11 cellular contexts compared by ENCODE assay signal in the genomic region with DNA sequence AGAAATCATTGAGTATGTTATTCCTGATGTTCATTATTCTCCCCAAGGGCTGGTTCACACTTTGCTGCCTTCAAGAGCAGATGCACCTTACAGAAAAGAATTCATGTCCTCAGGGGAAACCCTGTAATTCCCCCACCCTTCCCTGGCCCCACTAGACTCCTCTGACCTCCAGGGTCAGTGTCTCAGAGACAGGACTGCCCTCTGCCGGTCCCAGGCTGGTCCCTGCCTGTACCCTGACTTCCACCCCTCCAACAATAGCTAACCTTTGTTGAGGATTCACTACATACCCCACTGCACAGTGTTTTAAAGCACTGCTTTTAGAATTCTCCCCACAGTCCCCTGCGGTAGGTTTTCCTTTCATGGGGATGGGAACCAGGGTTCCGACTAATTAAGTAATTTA. TPM values are rescaled to one million over a fixed set of nuclear protein-coding genes. Genes with fewer than 3 reads are reported as not detected.
DNase-seq lines count a peak whose midpoint lies in the region; ATAC-seq and TF ChIP-seq lines count a peak whose summit lies in the region.
"Had no signal": no experiment of that assay in that cellular context is flagged by ENCODE, and none has a peak within 500 bp of the region (broad histone marks: within the 10 kb centered on the region; RNA-seq: fewer than 3 reads in every experiment).

No MANE protein-coding gene starts in this region.

- peaks cover 10 to 20% (median 16%) of the 10 kb centered on the region in 4 donors for H3K4me1 ChIP-seq in upper lobe of left lung

- H3K9me3 Mint-ChIP-seq in activated CD4-positive, alpha-beta T cell treated with anti-CD3 and anti-CD28 coated beads for 36 hours (ENCODE audit: low read depth) = no peaks in the 10 kb centered on the region
- no peaks in the 10 kb centered on the region for H3K9me3 Mint-ChIP-seq in activated B cell treated with CpG ODN at 0.5 μM for 24 hours
- H3K9me3 Mint-ChIP-seq in naive thymus-derived CD8-positive, alpha-beta T cell = no peaks in the 10 kb centered on the region
- H3K9me3 Mint-ChIP-seq: memory B cell had no signal

- ATAC-seq in activated CD4-positive, alpha-beta T cell treated with anti-CD3 and anti-CD28 coated beads for 36 hours = no peak
- ATAC-seq in activated B cell treated with CpG ODN at 0.5 μM for 24 hours (ENCODE audit: low read depth) (peak; percentile 69), upper lobe of left lung (ENCODE audit: low FRiP score in 2 of 2) (no peak), GM18511 (IDR thresholded peaks at IDR 0.05; ENCODE audit: unreplicated experiment) (no peak)
- ATAC-seq in naive thymus-derived CD8-positive, alpha-beta T cell = no peak

- peaks cover 4% of the 10 kb centered on the region for H3K27me3 Mint-ChIP-seq in activated CD4-positive, alpha-beta T cell treated with anti-CD3 and anti-CD28 coated beads for 36 hours
- peaks cover 12% of the 10 kb centered on the region for H3K27me3 Mint-ChIP-seq in activated B cell treated with CpG ODN at 0.5 μM for 24 hours
- H3K27me3 Mint-ChIP-seq in naive thymus-derived CD8-positive, alpha-beta T cell = peaks cover 0 to 3% (median 0%) of the 10 kb centered on the region in 5 donors

- intact Hi-C loops in activated CD4-positive, alpha-beta T cell treated with anti-CD3 and anti-CD28 coated beads for 36 hours (cut with DNase I, micrococcal nuclease) = no loop called here
- intact Hi-C loops in activated B cell treated with CpG ODN at 0.5 μM for 24 hours (cut with micrococcal nuclease) = loop anchor here (1.0 kb wide), 6 partner anchors 50 to 253 kb away; a partner anchor contains a TSS

- H3K27ac ChIP-seq in upper lobe of left lung = no peak overlapping the region

- H3K4me3 ChIP-seq in H7 (ENCODE audit: insufficient read depth, low read depth, low read length) (no peak overlapping the region), upper lobe of left lung (no peak overlapping the region)

- H3K4me1 Mint-ChIP-seq in activated CD4-positive, alpha-beta T cell treated with anti-CD3 and anti-CD28 coated beads for 36 hours = peaks cover 33% of the 10 kb centered on the region
- H3K4me1 Mint-ChIP-seq in activated B cell treated with CpG ODN at 0.5 μM for 24 hours = peaks cover 40% of the 10 kb centered on the region
- H3K4me1 Mint-ChIP-seq in naive thymus-derived CD8-positive, alpha-beta T cell = peaks cover 14 to 39% (median 36%) of the 10 kb centered on the region in 4 donors

- WGBS in upper lobe of left lung, 2 donors = 39 to 60% methylated on average over 3 of the region's 3 CpGs

- H3K36me3 ChIP-seq in H7 (replicated peaks; ENCODE audit: control insufficient read depth, insufficient read depth, low read length) (no peaks in the 10 kb centered on the region), upper lobe of left lung (no peaks in the 10 kb centered on the region)

- DNase-seq in activated CD4-positive, alpha-beta T cell treated with anti-CD3 and anti-CD28 coated beads for 36 hours = peak; percentile 32
- no peak for DNase-seq in activated CD4-positive, alpha-beta T cell treated with anti-CD3 and anti-CD28 coated beads, Interleukin-2, amount 50 U/mL, for 1 hour
- DNase-seq in H7 = peak; percentile 75
- peak; percentile 48 for DNase-seq in activated B cell treated with CpG ODN at 0.5 μM for 24 hours
- no peak for DNase-seq in naive thymus-derived CD8-positive, alpha-beta T cell
- DNase-seq in EL = no peak
- DNase-seq in upper lobe of left lung = no peak
- DNase-seq: activated gamma-delta T cell, NCI-H187 treated with DMSO at 0.1 percent for 48 hours had no signal

- H3K27me3 ChIP-seq in H7 (ENCODE audit: control insufficient read depth, insufficient read depth, low read length) (no peaks in the 10 kb centered on the region), upper lobe of left lung (no peaks in the 10 kb centered on the region)

- no peak for TF ChIP-seq CTCF in activated B cell treated with CpG ODN at 0.5 μM for 24 hours (IDR thresholded peaks at IDR 0.05)
- no peak for TF ChIP-seq CTCF in upper lobe of left lung (IDR thresholded peaks at IDR 0.05)

- TF ChIP-seq POLR2A in upper lobe of left lung (IDR thresholded peaks at IDR 0.05) = no peak

- CTCF ChIA-PET in activated CD4-positive, alpha-beta T cell treated with anti-CD3 and anti-CD28 coated beads for 36 hours (lab: Charles Lee) = interaction anchor here (0.8 to 1.4 kb wide), 5 partner anchors 12 to 50 kb away, joined by 3 to 4 read pairs (median 3); no protein-coding TSS in a partner anchor
- CTCF ChIA-PET in activated B cell treated with CpG ODN at 0.5 μM for 24 hours (lab: Charles Lee) = interaction anchor here (0.6 to 3.6 kb wide), 9 partner anchors 20 to 192 kb away, joined by 3 to 20 read pairs (median 5); a partner anchor contains a TSS

- H3K27ac Mint-ChIP-seq in activated CD4-positive, alpha-beta T cell treated with anti-CD3 and anti-CD28 coated beads for 36 hours = peak overlapping the region; percentile 76
- peak overlapping the region; percentile 56 for H3K27ac Mint-ChIP-seq in activated B cell treated with CpG ODN at 0.5 μM for 24 hours
- H3K27ac Mint-ChIP-seq in naive thymus-derived CD8-positive, alpha-beta T cell = peak overlapping the region; percentile 92 to 98 (median 95)
- H3K27ac Mint-ChIP-seq: memory B cell had no signal

- POLR2A ChIA-PET in activated CD4-positive, alpha-beta T cell treated with anti-CD3 and anti-CD28 coated beads for 36 hours (lab: Charles Lee) = interaction anchor here (0.6 kb wide), 1 partner anchor 25 kb away, joined by 3 read pairs; no protein-coding TSS in a partner anchor
- POLR2A ChIA-PET in activated B cell treated with CpG ODN at 0.5 μM for 24 hours (lab: Charles Lee) = interaction anchor here (0.5 to 6.6 kb wide), 3 partner anchors 43 to 146 kb away, joined by 4 to 68 read pairs (median 7); a partner anchor contains a TSS
- POLR2A ChIA-PET in naive thymus-derived CD8-positive, alpha-beta T cell (lab: Charles Lee) = interaction anchor here (1.3 to 4.6 kb wide), 2 partner anchors 51 to 190 kb away, joined by 4 to 132 read pairs; a partner anchor contains a TSS

- H3K9me3 ChIP-seq in upper lobe of left lung = no peaks in the 10 kb centered on the region

- no peak overlapping the region for H3K4me3 Mint-ChIP-seq in activated CD4-positive, alpha-beta T cell treated with anti-CD3 and anti-CD28 coated beads for 36 hours
- peak overlapping the region; percentile 49 for H3K4me3 Mint-ChIP-seq in activated B cell treated with CpG ODN at 0.5 μM for 24 hours
- peak overlapping the region in 7 of 10 donors; percentile 37 to 95 (median 77) for H3K4me3 Mint-ChIP-seq in naive thymus-derived CD8-positive, alpha-beta T cell
- H3K4me3 Mint-ChIP-seq: memory B cell had no signal

- no peaks in the 10 kb centered on the region for H3K36me3 Mint-ChIP-seq in activated CD4-positive, alpha-beta T cell treated with anti-CD3 and anti-CD28 coated beads for 36 hours (ENCODE audit: low read depth)
- no peaks in the 10 kb centered on the region for H3K36me3 Mint-ChIP-seq in activated B cell treated with CpG ODN at 0.5 μM for 24 hours (ENCODE audit: low read depth)
- H3K36me3 Mint-ChIP-seq in naive thymus-derived CD8-positive, alpha-beta T cell = no peaks in the 10 kb centered on the region
- H3K36me3 Mint-ChIP-seq: memory B cell had no signal

- TF ChIP-seq EP300 in upper lobe of left lung (IDR thresholded peaks at IDR 0.05) = no peak

RNA-seq across cellular contexts. Expression of a gene that starts 4.4 kb away (rescaled TPM):
- 10 to 100 TPM; 74.5 to 74.7 TPM for total RNA-seq in activated CD4-positive, alpha-beta T cell treated with anti-CD3 and anti-CD28 coated beads for 36 hours
- total RNA-seq in H7 (2014; rRNA removed; shearing (Covaris generic)) = 338 and 341 TPM in 2 replicates
- total RNA-seq in activated B cell treated with CpG ODN at 0.5 μM for 24 hours = 36.7 and 38.0 TPM in 2 replicates
- total RNA-seq in naive thymus-derived CD8-positive, alpha-beta T cell = 10 to 100 TPM; 32.7 to 42.7 TPM
- polyA plus RNA-seq in naive thymus-derived CD8-positive, alpha-beta T cell = 10 to 100 TPM; 17.7 to 22.5 (median 21.9) TPM
- total RNA-seq in upper lobe of left lung = 10 to 100 TPM in 5 of 6 donors, 1 to 10 TPM in 1; 10.0 to 41.9 (median 33.8) TPM

RNA-seq across cellular contexts. Expression of a gene that starts 52.7 kb away (rescaled TPM):
- 10 to 100 TPM; 11.7 to 12.8 TPM for total RNA-seq in activated CD4-positive, alpha-beta T cell treated with anti-CD3 and anti-CD28 coated beads for 36 hours
- 12.2 and 14.8 TPM in 2 replicates for total RNA-seq in H7 (2014; rRNA removed; shearing (Covaris generic))
- total RNA-seq in activated B cell treated with CpG ODN at 0.5 μM for 24 hours = 10.4 and 10.8 TPM in 2 replicates
- total RNA-seq in naive thymus-derived CD8-positive, alpha-beta T cell = 10 to 100 TPM; 17.3 to 18.6 TPM
- 10 to 100 TPM; 17.6 to 20.5 (median 20.1) TPM for polyA plus RNA-seq in naive thymus-derived CD8-positive, alpha-beta T cell
- total RNA-seq in upper lobe of left lung = 10 to 100 TPM; 15.2 to 38.3 (median 27.8) TPM

Comparison
In these comparisons a context has a peak if more than half of its experiments do, and no peak if none do; other contexts are left out.
1. DNase-seq: peak in activated CD4-positive, alpha-beta T cell treated with anti-CD3 and anti-CD28 coated beads for 36 hours (single experiment), H7 (single experiment) and activated B cell treated with CpG ODN at 0.5 μM for 24 hours (single experiment); none in activated CD4-positive, alpha-beta T cell treated with anti-CD3 and anti-CD28 coated beads, Interleukin-2, amount 50 U/mL, for 1 hour (single experiment), naive thymus-derived CD8-positive, alpha-beta T cell (0 of 10), EL (single experiment) and upper lobe of left lung (0 of 2).
2. Peak in every context shown above with its lines, with median percentiles within 50 percentile points of each other: H3K27ac Mint-ChIP-seq.